Comparison of ENCODE assay signal across 4 cellular contexts in genomic region chr3:114852974-114853373, GRCh38.
"Had no signal": no experiment of that assay in that cellular context is flagged by ENCODE, and none has a peak within 500 bp of the region (broad histone marks: within the 10 kb centered on the region; RNA-seq: fewer than 3 reads in every experiment).

No MANE protein-coding gene starts in this region.

- DNase-seq: H9, HCEC 1CT, IMR-90 had no signal

- ATAC-seq: GM23338 had no signal
